ENCODE assay signal across 17 cellular contexts in genomic region chr6:157994126-157994795, GRCh38. TPM values are rescaled to one million over a fixed set of nuclear protein-coding genes. Genes with fewer than 3 reads are reported as not detected.
DNase-seq lines count a peak whose midpoint lies in the region; ATAC-seq, FAIRE-seq and TF ChIP-seq lines count a peak whose summit lies in the region.
"Had no signal": no experiment of that assay in that cellular context is flagged by ENCODE, and none has a peak within 500 bp of the region (broad histone marks: within the 10 kb centered on the region; RNA-seq: fewer than 3 reads in every experiment).

No MANE protein-coding gene starts in this region.

- H3K36me3 Mint-ChIP-seq in nephron (ENCODE audit: low read depth) = peaks cover 3% of the 10 kb centered on the region

- H3K9me3 ChIP-seq in H1 (ENCODE audit: insufficient read depth in 2 of 2, low read depth in 1 of 2, low read length in 1 of 2) (no peaks in the 10 kb centered on the region), colonic mucosa (no peaks in the 10 kb centered on the region)
- H3K9me3 ChIP-seq: heart left ventricle, SJCRH30 had no signal

- no peaks in the 10 kb centered on the region for H4K20me1 ChIP-seq in H1 (replicated peaks in 1 of 2; ENCODE audit: control insufficient read depth in 1 of 2, insufficient read depth in 2 of 2, low read length in 2 of 2)

- no peak overlapping the region for H3K9ac ChIP-seq in H1 (replicated peaks in 1 of 4; ENCODE audit: extremely low read depth in 1 of 4, low read depth in 3 of 4, low read length in 3 of 4)
- no peak overlapping the region for H3K9ac ChIP-seq in colonic mucosa (ENCODE audit: low read depth in 2 of 2, low read length in 2 of 2)

- no peak for TF ChIP-seq RAD21 in H1 (IDR thresholded peaks at IDR 0.05 in 1 of 2, conservative IDR thresholded peaks at IDR 0.05 in 1 of 2; ENCODE audit: low read depth in 2 of 2, low read length in 2 of 2)

- H2BK20ac ChIP-seq in H1 (ENCODE audit: low read length) = no peak overlapping the region

- CTCF ChIA-PET in H1 (lab: Charles Lee; ENCODE audit: partially characterized antibody) = interaction anchor here (0.9 to 3.1 kb wide), 9 partner anchors 10 to 78 kb away, joined by 3 to 11 read pairs (median 4); no protein-coding TSS in a partner anchor

- H3K56ac ChIP-seq in H1 (replicated peaks; ENCODE audit: insufficient read length, low read depth, low read length) = no peak overlapping the region

- H3K4ac ChIP-seq in H1 (replicated peaks; ENCODE audit: insufficient read length, low read depth, low read length) = no peak overlapping the region

- H3K27me3 Mint-ChIP-seq in nephron (ENCODE audit: low read depth) = no peaks in the 10 kb centered on the region

- no peak overlapping the region for H3K14ac ChIP-seq in H1 (ENCODE audit: insufficient read length)

- intact Hi-C loops in left cardiac atrium (cut with DNase I) (no loop called here), Right ventricle myocardium superior (cut with DNase I) (no loop called here), colonic mucosa (cut with DNase I) (no loop called here)

- peaks cover 0 to 20% of the 10 kb centered on the region in 2 experiments; a peak in 2 of 4 replicates for H3K79me2 ChIP-seq in H1 (ENCODE audit: control insufficient read depth in 1 of 2, insufficient read depth in 2 of 2, low read length in 2 of 2)

- ATAC-seq in left cardiac atrium (no peak), Right ventricle myocardium superior (ENCODE audit: poor library complexity) (no peak), GM18909 (IDR thresholded peaks at IDR 0.05; ENCODE audit: poor library complexity, unreplicated experiment) (no peak), HG03280 (IDR thresholded peaks at IDR 0.05; ENCODE audit: unreplicated experiment) (no peak)
- ATAC-seq: heart left ventricle had no signal

- 0 out of 2 replicates have a peak overlapping the region, but pooled peaks have one; percentile 16 for H2BK5ac ChIP-seq in H1 (ENCODE audit: low read depth, low read length)

- H2BK12ac ChIP-seq in H1 (ENCODE audit: low read depth, low read length) = no peak overlapping the region

- no peak overlapping the region for H3K27ac ChIP-seq in H1 (ENCODE audit: low read depth, low read length)
- no peak overlapping the region for H3K27ac ChIP-seq in colonic mucosa
- H3K27ac ChIP-seq: heart left ventricle, SJCRH30 had no signal

- H4K8ac ChIP-seq in H1 (ENCODE audit: extremely low read depth, insufficient read depth, low read length) = no peak overlapping the region

- H2AK5ac ChIP-seq in H1 (ENCODE audit: low read depth, low read length) = no peak overlapping the region

- H3K27me3 ChIP-seq in H1 (replicated peaks in 1 of 4; ENCODE audit: control insufficient read depth in 3 of 4, extremely low read depth in 1 of 4, insufficient read depth in 3 of 4, low read length in 3 of 4) (no peaks in the 10 kb centered on the region), colonic mucosa (no peaks in the 10 kb centered on the region)
- H3K27me3 ChIP-seq: heart left ventricle, SJCRH30 had no signal

- no peak overlapping the region for H4K5ac ChIP-seq in H1 (ENCODE audit: insufficient read length, low read depth, low read length)

- H3K9me3 Mint-ChIP-seq in nephron = no peaks in the 10 kb centered on the region
- H3K9me3 Mint-ChIP-seq: activated naive CD4-positive, alpha-beta T cell treated with anti-CD3 and anti-CD28 coated beads for 36 hours; nephron progenitor cell had no signal

- TF ChIP-seq CTCF in H1 (IDR thresholded peaks at IDR 0.05; ENCODE audit: control extremely low read depth in 1 of 3, insufficient read depth in 1 of 3, low read depth in 1 of 3, low read length in 3 of 3) (no peak), nephron (IDR thresholded peaks at IDR 0.05; ENCODE audit: unreplicated experiment in 3 of 3) (no peak), colonic mucosa (IDR thresholded peaks at IDR 0.05) (no peak)

- H3K36me3 ChIP-seq in H1 (ENCODE audit: control insufficient read depth in 2 of 4, insufficient read depth in 4 of 4, low read length in 3 of 4) (no peaks in the 10 kb centered on the region), colonic mucosa (no peaks in the 10 kb centered on the region)
- H3K36me3 ChIP-seq: heart left ventricle, SJCRH30 had no signal

- no peak overlapping the region for H3K4me2 ChIP-seq in H1 (ENCODE audit: insufficient read depth in 1 of 2, low read depth in 2 of 2, low read length in 2 of 2)

- no peaks in the 10 kb centered on the region; the same call in 1 of the 2 replicates for H3K79me1 ChIP-seq in H1 (ENCODE audit: low read depth, low read length)

- no peak overlapping the region for H3K18ac ChIP-seq in H1 (ENCODE audit: extremely low read depth, low read length)

- H3K23ac ChIP-seq in H1 (ENCODE audit: insufficient read length) = no peak overlapping the region

- no peak overlapping the region for H2AFZ ChIP-seq in H1 (ENCODE audit: low read length)

- H2BK120ac ChIP-seq in H1 (replicated peaks; ENCODE audit: low read depth, low read length) = no peak overlapping the region

- no peak overlapping the region for H4K91ac ChIP-seq in H1 (replicated peaks; ENCODE audit: insufficient read length, low read length)

- TF ChIP-seq POLR2A in H1 (IDR thresholded peaks at IDR 0.05; ENCODE audit: control extremely low read depth in 1 of 2, low read depth in 2 of 2, low read length in 2 of 2) = no peak

- peaks cover 80% of the 10 kb centered on the region for H3K4me1 Mint-ChIP-seq in nephron

- no peak overlapping the region for H2BK15ac ChIP-seq in H1 (ENCODE audit: low read length)

- FAIRE-seq in H1 (lab: Jason Lieb, UNC) = no peak
- FAIRE-seq: bronchial epithelial cell had no signal

- peak; percentile 2 for DNase-seq in left cardiac atrium
- DNase-seq in Right ventricle myocardium superior = no peak
- no peak for DNase-seq in H1 (ENCODE audit: low read depth in 1 of 2, low spot score in 2 of 2)
- no peak for DNase-seq in MV-4-11 (lab: John Stamatoyannopoulos, UW)
- DNase-seq in colonic mucosa = no peak
- DNase-seq: activated naive CD4-positive, alpha-beta T cell treated with anti-CD3 and anti-CD28 coated beads for 36 hours; DMS 273 treated with DMSO at 0.1 percent for 48 hours; H7; heart left ventricle; NCI-H1930; nephron progenitor cell; NK-92 treated with Interleukin-12 subunit alpha and Interleukin-12 subunit beta, amount 100 ng/mL, for 24 hours; SJCRH30 had no signal

- peak overlapping the region in 1 of 3 experiments; percentile 4 for H3K4me3 Mint-ChIP-seq in nephron
- H3K4me3 Mint-ChIP-seq: activated naive CD4-positive, alpha-beta T cell treated with anti-CD3 and anti-CD28 coated beads for 36 hours; nephron progenitor cell had no signal

- POLR2A ChIA-PET in H1 (lab: Charles Lee; ENCODE audit: partially characterized antibody) = interaction anchor here (0.8 to 2.1 kb wide), 5 partner anchors 8 to 172 kb away, joined by 3 to 12 read pairs (median 4); partner anchors contain the start of gene SYNJ2

- H3K4me3 ChIP-seq in H1 (ENCODE audit: extremely low read depth in 1 of 4, insufficient read depth in 2 of 4, low read depth in 3 of 4, low read length in 4 of 4) (no peak overlapping the region), colonic mucosa (no peak overlapping the region)
- H3K4me3 ChIP-seq: heart left ventricle, SJCRH30 had no signal

- WGBS in H1 (ENCODE audit: extremely low coverage in 1 of 2, insufficient coverage in 1 of 2, insufficient read length in 1 of 2, insufficient replicate concordance in 2 of 2, low coverage in 1 of 2, low lambda C conversion rate in 2 of 2, missing lambda C conversion rate in 1 of 2), 2 experiments = 88% methylated on average over 7 of the region's 7 CpGs; no CpG with 5 or more reads in 1 of the 2 experiments

- no peaks in the 10 kb centered on the region for H3K23me2 ChIP-seq in H1 (ENCODE audit: low read depth, low read length)

- peaks cover 9 to 20% (median 13%) of the 10 kb centered on the region in 4 experiments for H3K4me1 ChIP-seq in H1 (replicated peaks in 1 of 4; ENCODE audit: control insufficient read depth in 3 of 4, insufficient read depth in 4 of 4, low read length in 3 of 4)
- H3K4me1 ChIP-seq in colonic mucosa = peaks cover 8% of the 10 kb centered on the region

- no peak for TF ChIP-seq EP300 in H1 (IDR thresholded peaks at IDR 0.05; ENCODE audit: borderline replicate concordance in 1 of 2, low read depth in 2 of 2, low read length in 2 of 2)

- H3K27ac Mint-ChIP-seq in nephron = peak overlapping the region; percentile 20 to 78 (median 54)
- H3K27ac Mint-ChIP-seq: activated naive CD4-positive, alpha-beta T cell treated with anti-CD3 and anti-CD28 coated beads for 36 hours; nephron progenitor cell had no signal

TF ChIP-seq in H1, 55 proteins besides CTCF, POLR2A, EP300 and RAD21:
- TF ChIP-seq SP1 (IDR thresholded peaks at IDR 0.05; ENCODE audit: low read depth, low read length) = no peak
- no peak for TF ChIP-seq FOSL1 (IDR thresholded peaks at IDR 0.05; ENCODE audit: insufficient read depth, low read depth, low read length)

RNA-seq across cellular contexts. Expression of gene SYNJ2, which starts 12.6 kb away (rescaled TPM):
- 10 to 100 TPM; 10.2 to 23.4 TPM for total RNA-seq in left cardiac atrium
- total RNA-seq in Right ventricle myocardium superior = 14.0 TPM
- 13.5 and 13.9 TPM in 2 replicates for total RNA-seq in H1 (2021; fragmentation: NEBNext Ultra II Directional; extraction: Animal tissue kit (Norgen Biotek cat#: 25700))
- polyA plus RNA-seq in H1 (2011; rRNA removed) = 3.7 TPM in 2 replicates
- 3.4 TPM for polyA plus RNA-seq in H1 (2011; cell fraction: cytosol; rRNA removed)
- polyA plus RNA-seq in H1 (2011; cell fraction: nucleus; rRNA removed) = 8.0 TPM
- 4.8 to 6.4 TPM (median 5.5 TPM) in 4 replicates for polyA plus RNA-seq in H1 (2012, experiment 1 of 2)
- polyA plus RNA-seq in H1 (2012, experiment 2 of 2) = 2.3 TPM
- 6.1 TPM for polyA plus RNA-seq in H1 (2013, experiment 1 of 2)
- 5.8 TPM for polyA plus RNA-seq in H1 (2013, experiment 2 of 2)
- polyA minus RNA-seq in H1 (2011; rRNA and poly(A)+ RNA removed) = 8.9 and 9.5 TPM in 2 replicates
- 5.3 TPM for polyA minus RNA-seq in H1 (2011; cell fraction: cytosol; rRNA and poly(A)+ RNA removed)
- polyA minus RNA-seq in H1 (2011; cell fraction: nucleus; rRNA and poly(A)+ RNA removed) = 6.2 TPM
- 10 to 100 TPM; 46.0 to 53.5 TPM for total RNA-seq in colonic mucosa
